Comparison of ENCODE assay signal across 19 cellular contexts in genomic region chr11:27248430-27249207, GRCh38.
A peak's percentile ranks its signal among the peaks of the same experiment; 100 is the strongest.
DNase-seq lines count a peak whose midpoint lies in the region; ATAC-seq and TF ChIP-seq lines count a peak whose summit lies in the region.
"Had no signal": no experiment of that assay in that cellular context is flagged by ENCODE, and none has a peak within 500 bp of the region (broad histone marks: within the 10 kb centered on the region; RNA-seq: fewer than 3 reads in every experiment).

No MANE protein-coding gene starts in this region.

- intact Hi-C loops in left cardiac atrium (cut with DNase I) = no loop called here

- no peaks in the 10 kb centered on the region for H3K27me3 Mint-ChIP-seq in nephron (ENCODE audit: low read depth)

- H3K4me3 Mint-ChIP-seq in nephron = no peak overlapping the region
- H3K4me3 Mint-ChIP-seq: activated CD4-positive, alpha-beta T cell treated with anti-CD3 and anti-CD28 coated beads for 36 hours had no signal

- H3K27ac Mint-ChIP-seq in nephron = peak overlapping the region; percentile 27 to 87 (median 65)
- H3K27ac Mint-ChIP-seq: activated CD4-positive, alpha-beta T cell treated with anti-CD3 and anti-CD28 coated beads for 36 hours had no signal

- no peaks in the 10 kb centered on the region for H3K36me3 Mint-ChIP-seq in nephron (ENCODE audit: low read depth)

- no peaks in the 10 kb centered on the region for H3K9me3 Mint-ChIP-seq in nephron

- ATAC-seq in left cardiac atrium = peak; percentile 71 to 81
- no peak for ATAC-seq in GM21390 (IDR thresholded peaks at IDR 0.05; ENCODE audit: unreplicated experiment)
- ATAC-seq: A549; activated CD4-positive, alpha-beta T cell treated with anti-CD3 and anti-CD28 coated beads for 36 hours; HCT116; left lobe of liver had no signal

- peaks cover 68% of the 10 kb centered on the region for H3K4me1 Mint-ChIP-seq in nephron
- H3K4me1 Mint-ChIP-seq: activated CD4-positive, alpha-beta T cell treated with anti-CD3 and anti-CD28 coated beads for 36 hours had no signal

- TF ChIP-seq CTCF in nephron (IDR thresholded peaks at IDR 0.05; ENCODE audit: unreplicated experiment in 3 of 3) = no peak

- DNase-seq in Ammon's horn (ENCODE audit: low spot score) (peak; percentile 51), anterior cingulate cortex (lab: John Stamatoyannopoulos, UW) (peak in 38 of 58 donors; percentile 8 to 79 (median 42)), left cardiac atrium (no peak), NCI-H2227 (lab: John Stamatoyannopoulos, UW; ENCODE audit: unreplicated experiment) (no peak), NCI-H1436 (lab: John Stamatoyannopoulos, UW) (no peak)
- no peak for DNase-seq in stimulated activated naive CD4-positive, alpha-beta T cell (lab: John Stamatoyannopoulos, UW)
- DNase-seq: activated CD4-positive, alpha-beta T cell treated with anti-CD3 and anti-CD28 coated beads for 36 hours; EL; MV-4-11; NCI-H187 treated with DMSO at 0.1 percent for 48 hours; NK-92 treated with Interleukin-12 subunit alpha and Interleukin-12 subunit beta, amount 100 ng/mL, for 24 hours; RPMI8226; small intestine; stimulated activated CD4-positive, alpha-beta T cell treated with anti-CD3 and anti-CD28 coated beads, Interleukin-4, amount 100 ng/mL, for 4 hours had no signal

Comparison
In these comparisons a context has a peak if more than half of its experiments do, and no peak if none do; other contexts are left out.
1. DNase-seq: peak in Ammon's horn (single experiment) and anterior cingulate cortex (38 of 58); none in left cardiac atrium (single experiment), stimulated activated naive CD4-positive, alpha-beta T cell (0 of 6), NCI-H2227 (single experiment) and NCI-H1436 (single experiment).